ENCODE assay signal across 8 cellular contexts in genomic region chr11:128757886-128758612, GRCh38.
A peak's percentile ranks its signal among the peaks of the same experiment; 100 is the strongest.
DNase-seq lines count a peak whose midpoint lies in the region; ATAC-seq and TF ChIP-seq lines count a peak whose summit lies in the region.

No MANE protein-coding gene starts in this region.

- no peaks in the 10 kb centered on the region for H3K9me3 ChIP-seq in SJCRH30 (replicated peaks)

- TF ChIP-seq CTCF in GM13976 (IDR thresholded peaks at IDR 0.05; ENCODE audit: borderline replicate concordance, control extremely low read depth, extremely low read depth, insufficient read depth, missing control alignments): peak; percentile 10
- TF ChIP-seq CTCF in endothelial cell (IDR thresholded peaks at IDR 0.05; ENCODE audit: unreplicated experiment): no peak

- no peaks in the 10 kb centered on the region for H3K4me1 ChIP-seq in SJCRH30

- no peaks in the 10 kb centered on the region for H3K27me3 ChIP-seq in SJCRH30

- H3K27me3 Mint-ChIP-seq in endothelial cell (ENCODE audit: unreplicated experiment): peaks cover 7% of the 10 kb centered on the region

- no peaks in the 10 kb centered on the region for H3K9me3 Mint-ChIP-seq in endothelial cell (ENCODE audit: unreplicated experiment)

- peak; percentile 68 for ATAC-seq in GM21367 (IDR thresholded peaks at IDR 0.05; ENCODE audit: unreplicated experiment)
- peak; percentile 78 for ATAC-seq in HG03460 (IDR thresholded peaks at IDR 0.05; ENCODE audit: unreplicated experiment)

- peak overlapping the region; percentile 68 for H3K27ac Mint-ChIP-seq in endothelial cell (ENCODE audit: unreplicated experiment)

- DNase-seq in GM13976 (ENCODE audit: low spot score) (peak; percentile 50), endothelial cell (ENCODE audit: low spot score) (no peak), DMS114 treated with DMSO at 0.1 percent for 48 hours (lab: John Stamatoyannopoulos, UW; ENCODE audit: unreplicated experiment) (no peak), nucleus accumbens (lab: John Stamatoyannopoulos, UW) (no peak), mesenteric fat pad (ENCODE audit: low spot score) (no peak), SJCRH30 (no peak)

- peaks cover 70% of the 10 kb centered on the region for H3K36me3 Mint-ChIP-seq in endothelial cell (ENCODE audit: low read depth, unreplicated experiment)

- in situ Hi-C loops in GM13976 (cut with MboI; ENCODE audit: low sequenced_read_pairs, unreplicated experiment): no loop called here

- H3K27ac ChIP-seq in SJCRH30: no peak overlapping the region

- no peaks in the 10 kb centered on the region for H3K36me3 ChIP-seq in SJCRH30

- peaks cover 59% of the 10 kb centered on the region for H3K4me1 Mint-ChIP-seq in endothelial cell (ENCODE audit: unreplicated experiment)

- peak overlapping the region; percentile 48 for H3K4me3 Mint-ChIP-seq in endothelial cell (ENCODE audit: unreplicated experiment)

- no peak overlapping the region for H3K4me3 ChIP-seq in SJCRH30
